Comparison of ENCODE assay signal across 10 cellular contexts in genomic region chr1:6082430-6082971, GRCh38. TPM values are rescaled to one million over a fixed set of nuclear protein-coding genes. Genes with fewer than 3 reads are reported as not detected.
A peak's percentile ranks its signal among the peaks of the same experiment; 100 is the strongest.
DNase-seq lines count a peak whose midpoint lies in the region; ATAC-seq and TF ChIP-seq lines count a peak whose summit lies in the region.
"Had no signal": no experiment of that assay in that cellular context is flagged by ENCODE, and none has a peak within 500 bp of the region (broad histone marks: within the 10 kb centered on the region; RNA-seq: fewer than 3 reads in every experiment).

No MANE protein-coding gene starts in this region.

- TF ChIP-seq CTCF in vagina (IDR thresholded peaks at IDR 0.05), result peak in 1 of 3 experiments; percentile 24

- H3K27ac ChIP-seq in angular gyrus (ENCODE audit: low read depth, low read length), result peak overlapping the region; percentile 86
- peak overlapping the region; percentile 79 for H3K27ac ChIP-seq in vagina
- H3K27ac ChIP-seq: C4-2B had no signal

- H3K4me1 ChIP-seq in vagina, result peaks cover 31% of the 10 kb centered on the region

- H3K27me3 ChIP-seq in vagina, result no peaks in the 10 kb centered on the region

- no peak overlapping the region for H3K4me3 Mint-ChIP-seq in activated CD8-positive, alpha-beta memory T cell treated with anti-CD3 and anti-CD28 coated beads, Interleukin-2, amount 10 ng/mL, durations not matched to agents 7 days and 5 days

- CTCF ChIA-PET in activated CD8-positive, alpha-beta memory T cell treated with anti-CD3 and anti-CD28 coated beads, Interleukin-2, amount 10 ng/mL, durations not matched to agents 7 days and 5 days (lab: Charles Lee), result no interaction called here

- H3K36me3 Mint-ChIP-seq in activated CD8-positive, alpha-beta memory T cell treated with anti-CD3 and anti-CD28 coated beads, Interleukin-2, amount 10 ng/mL, durations not matched to agents 7 days and 5 days, result peaks cover 38% of the 10 kb centered on the region

- no peak overlapping the region for H3K4me3 ChIP-seq in vagina

- no peaks in the 10 kb centered on the region for H3K27me3 Mint-ChIP-seq in activated CD8-positive, alpha-beta memory T cell treated with anti-CD3 and anti-CD28 coated beads, Interleukin-2, amount 10 ng/mL, durations not matched to agents 7 days and 5 days

- no peaks in the 10 kb centered on the region for H3K4me1 Mint-ChIP-seq in activated CD8-positive, alpha-beta memory T cell treated with anti-CD3 and anti-CD28 coated beads, Interleukin-2, amount 10 ng/mL, durations not matched to agents 7 days and 5 days

- peak; percentile 68 for ATAC-seq in Right ventricle myocardium superior (ENCODE audit: poor library complexity)
- ATAC-seq in activated CD8-positive, alpha-beta memory T cell treated with anti-CD3 and anti-CD28 coated beads, Interleukin-2, amount 10 ng/mL, durations not matched to agents 7 days and 5 days, result no peak

- intact Hi-C loops in Right ventricle myocardium superior (cut with DNase I) (no loop called here), cardiac septum (cut with DNase I) (no loop called here), vagina (cut with DNase I) (no loop called here)

- no peaks in the 10 kb centered on the region for H3K9me3 ChIP-seq in vagina

- no peak for TF ChIP-seq POLR2A in vagina (IDR thresholded peaks at IDR 0.05)

- DNase-seq in Right ventricle myocardium superior (peak; percentile 64), cardiac septum (ENCODE audit: low spot score) (no peak), iPS-NIHi7 (ENCODE audit: extremely low spot score) (peak; percentile 54), vagina (ENCODE audit: extremely low spot score in 2 of 2) (peak in 1 of 2 donors; percentile 91), NCI-H1417 treated with DMSO at 0.1 percent for 48 hours (lab: John Stamatoyannopoulos, UW) (no peak)
- no peak for DNase-seq in activated CD8-positive, alpha-beta memory T cell treated with anti-CD3 and anti-CD28 coated beads, Interleukin-2, amount 10 ng/mL, durations not matched to agents 7 days and 5 days
- DNase-seq in activated naive CD4-positive, alpha-beta T cell treated with anti-CD3 and anti-CD28 coated beads, Interleukin-2, amount 50 U/mL, for 16 hours, result no peak
- DNase-seq: stimulated activated CD4-positive, alpha-beta T cell treated with anti-CD3 and anti-CD28 coated beads, Interleukin-4, amount 100 ng/mL, for 4 hours had no signal

- H3K36me3 ChIP-seq in vagina, result no peaks in the 10 kb centered on the region

- H3K9me3 Mint-ChIP-seq in activated CD8-positive, alpha-beta memory T cell treated with anti-CD3 and anti-CD28 coated beads, Interleukin-2, amount 10 ng/mL, durations not matched to agents 7 days and 5 days (ENCODE audit: low read depth), result no peaks in the 10 kb centered on the region

- H3K27ac Mint-ChIP-seq in activated CD8-positive, alpha-beta memory T cell treated with anti-CD3 and anti-CD28 coated beads, Interleukin-2, amount 10 ng/mL, durations not matched to agents 7 days and 5 days, result no peak overlapping the region

RNA-seq across cellular contexts. Expression of gene KCNAB2, which starts 36.8 kb away (rescaled TPM):
- total RNA-seq in Right ventricle myocardium superior, result 21.2 TPM
- 19.3 TPM for total RNA-seq in cardiac septum
- total RNA-seq in vagina, result 8.8 TPM
- 100 to 1,000 TPM; 248 to 368 TPM for total RNA-seq in activated CD8-positive, alpha-beta memory T cell treated with anti-CD3 and anti-CD28 coated beads, Interleukin-2, amount 10 ng/mL, durations not matched to agents 7 days and 5 days

Comparison
In these comparisons a context has a peak if more than half of its experiments do, and no peak if none do; other contexts are left out.
1. DNase-seq: peak in Right ventricle myocardium superior (single experiment) and iPS-NIHi7 (single experiment); none in cardiac septum (single experiment), activated CD8-positive, alpha-beta memory T cell treated with anti-CD3 and anti-CD28 coated beads, Interleukin-2, amount 10 ng/mL, durations not matched to agents 7 days and 5 days (single experiment), NCI-H1417 treated with DMSO at 0.1 percent for 48 hours (single experiment) and activated naive CD4-positive, alpha-beta T cell treated with anti-CD3 and anti-CD28 coated beads, Interleukin-2, amount 50 U/mL, for 16 hours (single experiment).
2. RNA of gene KCNAB2, which starts 36.8 kb away (total RNA-seq): 248 to 368 TPM in activated CD8-positive, alpha-beta memory T cell treated with anti-CD3 and anti-CD28 coated beads, Interleukin-2, amount 10 ng/mL, durations not matched to agents 7 days and 5 days; 21.2 TPM in Right ventricle myocardium superior (single experiment), 19.3 TPM in cardiac septum (single experiment) and 8.8 TPM in vagina (single experiment); every median in the first group is over 10 times any median in the second.